1 cellular context compared by ENCODE assay signal in genomic region chr15:90143176-90143655, GRCh38.
TF ChIP-seq lines count a peak whose summit lies in the region.

No MANE protein-coding gene starts in this region.

TF ChIP-seq in K562, 482 proteins besides CTCF, POLR2A, EP300 and RAD21 (continued from another document):
- TF ChIP-seq, protein P1, sequence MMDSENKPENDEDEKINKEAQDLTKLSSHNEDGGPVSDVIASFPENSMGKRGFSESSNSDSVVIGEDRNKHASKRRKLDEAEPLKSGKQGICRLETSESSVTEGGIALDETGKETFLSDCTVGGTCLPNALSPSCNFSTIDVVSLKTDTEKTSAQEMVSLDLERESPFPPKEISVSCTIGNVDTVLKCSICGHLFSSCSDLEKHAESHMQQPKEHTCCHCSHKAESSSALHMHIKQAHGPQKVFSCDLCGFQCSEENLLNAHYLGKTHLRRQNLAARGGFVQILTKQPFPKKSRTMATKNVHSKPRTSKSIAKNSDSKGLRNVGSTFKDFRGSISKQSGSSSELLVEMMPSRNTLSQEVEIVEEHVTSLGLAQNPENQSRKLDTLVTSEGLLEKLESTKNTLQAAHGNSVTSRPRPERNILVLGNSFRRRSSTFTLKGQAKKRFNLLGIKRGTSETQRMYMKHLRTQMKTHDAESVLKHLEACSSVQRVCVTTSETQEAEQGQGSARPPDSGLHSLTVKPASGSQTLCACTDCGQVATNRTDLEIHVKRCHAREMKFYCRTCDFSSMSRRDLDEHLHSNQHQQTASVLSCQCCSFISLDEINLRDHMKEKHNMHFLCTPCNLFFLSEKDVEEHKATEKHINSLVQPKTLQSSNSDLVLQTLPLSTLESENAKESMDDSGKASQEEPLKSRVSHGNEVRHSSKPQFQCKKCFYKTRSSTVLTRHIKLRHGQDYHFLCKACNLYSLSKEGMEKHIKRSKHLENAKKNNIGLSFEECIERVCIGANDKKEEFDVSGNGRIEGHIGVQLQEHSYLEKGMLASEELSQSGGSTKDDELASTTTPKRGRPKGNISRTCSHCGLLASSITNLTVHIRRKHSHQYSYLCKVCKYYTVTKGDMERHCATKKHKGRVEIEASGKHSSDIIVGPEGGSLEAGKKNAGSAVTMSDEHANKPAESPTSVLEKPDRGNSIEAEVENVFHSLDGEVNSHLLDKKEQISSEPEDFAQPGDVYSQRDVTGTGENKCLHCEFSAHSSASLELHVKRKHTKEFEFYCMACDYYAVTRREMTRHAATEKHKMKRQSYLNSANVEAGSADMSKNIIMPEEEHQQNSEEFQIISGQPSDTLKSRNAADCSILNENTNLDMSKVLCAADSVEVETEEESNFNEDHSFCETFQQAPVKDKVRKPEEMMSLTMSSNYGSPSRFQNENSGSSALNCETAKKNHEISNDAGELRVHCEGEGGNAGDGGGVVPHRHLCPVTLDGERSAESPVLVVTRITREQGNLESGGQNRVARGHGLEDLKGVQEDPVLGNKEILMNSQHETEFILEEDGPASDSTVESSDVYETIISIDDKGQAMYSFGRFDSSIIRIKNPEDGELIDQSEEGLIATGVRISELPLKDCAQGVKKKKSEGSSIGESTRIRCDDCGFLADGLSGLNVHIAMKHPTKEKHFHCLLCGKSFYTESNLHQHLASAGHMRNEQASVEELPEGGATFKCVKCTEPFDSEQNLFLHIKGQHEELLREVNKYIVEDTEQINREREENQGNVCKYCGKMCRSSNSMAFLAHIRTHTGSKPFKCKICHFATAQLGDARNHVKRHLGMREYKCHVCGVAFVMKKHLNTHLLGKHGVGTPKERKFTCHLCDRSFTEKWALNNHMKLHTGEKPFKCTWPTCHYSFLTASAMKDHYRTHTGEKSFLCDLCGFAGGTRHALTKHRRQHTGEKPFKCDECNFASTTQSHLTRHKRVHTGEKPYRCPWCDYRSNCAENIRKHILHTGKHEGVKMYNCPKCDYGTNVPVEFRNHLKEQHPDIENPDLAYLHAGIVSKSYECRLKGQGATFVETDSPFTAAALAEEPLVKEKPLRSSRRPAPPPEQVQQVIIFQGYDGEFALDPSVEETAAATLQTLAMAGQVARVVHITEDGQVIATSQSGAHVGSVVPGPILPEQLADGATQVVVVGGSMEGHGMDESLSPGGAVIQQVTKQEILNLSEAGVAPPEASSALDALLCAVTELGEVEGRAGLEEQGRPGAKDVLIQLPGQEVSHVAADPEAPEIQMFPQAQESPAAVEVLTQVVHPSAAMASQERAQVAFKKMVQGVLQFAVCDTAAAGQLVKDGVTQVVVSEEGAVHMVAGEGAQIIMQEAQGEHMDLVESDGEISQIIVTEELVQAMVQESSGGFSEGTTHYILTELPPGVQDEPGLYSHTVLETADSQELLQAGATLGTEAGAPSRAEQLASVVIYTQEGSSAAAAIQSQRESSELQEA (IDR thresholded peaks at IDR 0.05; ENCODE audit: low read depth) = no peak
